Comparison of ENCODE assay signal across 1 cellular context in the genomic region with DNA sequence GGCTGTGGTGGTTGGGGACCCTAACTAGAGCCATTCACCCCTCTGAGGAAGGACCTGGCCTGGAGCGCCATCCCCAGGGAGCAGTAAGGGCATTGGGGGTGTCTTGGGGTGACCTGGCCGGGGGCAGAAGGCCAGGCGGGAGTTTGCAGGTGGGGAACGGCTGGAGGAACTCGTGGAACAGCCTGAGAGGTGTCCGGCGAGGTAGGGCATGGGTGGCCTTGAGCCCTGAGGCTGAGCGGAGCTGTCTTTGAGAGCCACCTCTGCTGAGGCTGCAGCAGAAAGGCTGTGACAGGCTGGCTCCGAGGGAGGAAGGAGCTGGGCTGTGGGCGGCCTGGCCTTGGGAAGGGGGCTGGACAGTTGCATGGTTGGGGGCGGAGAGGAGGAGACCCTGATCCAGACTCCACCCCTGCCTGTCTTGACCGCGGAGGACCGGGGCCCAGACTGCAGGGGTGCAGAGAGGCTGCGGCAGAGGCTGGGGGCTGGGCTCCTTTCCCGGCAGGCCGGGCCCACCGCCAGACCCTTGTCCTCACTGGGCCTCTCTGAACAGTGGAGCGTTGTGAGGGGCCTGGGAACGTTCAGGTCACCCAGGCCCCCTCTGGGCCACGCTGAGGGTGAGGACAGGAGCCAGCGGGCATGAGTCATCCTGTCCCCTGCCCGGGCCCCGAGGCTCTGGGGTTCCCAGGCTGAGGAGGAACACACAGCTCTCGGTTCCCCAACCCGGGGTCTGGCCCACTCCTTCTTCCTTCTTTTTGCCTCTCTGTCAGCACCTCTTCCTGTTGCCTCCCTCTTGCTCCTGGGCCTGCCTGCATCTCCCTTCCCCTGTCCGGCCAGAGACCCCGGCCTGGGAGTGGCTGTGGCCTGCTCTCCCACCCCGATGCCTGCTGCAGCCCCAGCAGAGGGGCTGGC.
TF ChIP-seq lines count a peak whose summit lies in the region.

No MANE protein-coding gene starts in this region.

TF ChIP-seq in HepG2, 621 proteins besides CTCF, POLR2A, EP300 and RAD21 (continued from another document and continues in another):
- TF ChIP-seq, protein P1, sequence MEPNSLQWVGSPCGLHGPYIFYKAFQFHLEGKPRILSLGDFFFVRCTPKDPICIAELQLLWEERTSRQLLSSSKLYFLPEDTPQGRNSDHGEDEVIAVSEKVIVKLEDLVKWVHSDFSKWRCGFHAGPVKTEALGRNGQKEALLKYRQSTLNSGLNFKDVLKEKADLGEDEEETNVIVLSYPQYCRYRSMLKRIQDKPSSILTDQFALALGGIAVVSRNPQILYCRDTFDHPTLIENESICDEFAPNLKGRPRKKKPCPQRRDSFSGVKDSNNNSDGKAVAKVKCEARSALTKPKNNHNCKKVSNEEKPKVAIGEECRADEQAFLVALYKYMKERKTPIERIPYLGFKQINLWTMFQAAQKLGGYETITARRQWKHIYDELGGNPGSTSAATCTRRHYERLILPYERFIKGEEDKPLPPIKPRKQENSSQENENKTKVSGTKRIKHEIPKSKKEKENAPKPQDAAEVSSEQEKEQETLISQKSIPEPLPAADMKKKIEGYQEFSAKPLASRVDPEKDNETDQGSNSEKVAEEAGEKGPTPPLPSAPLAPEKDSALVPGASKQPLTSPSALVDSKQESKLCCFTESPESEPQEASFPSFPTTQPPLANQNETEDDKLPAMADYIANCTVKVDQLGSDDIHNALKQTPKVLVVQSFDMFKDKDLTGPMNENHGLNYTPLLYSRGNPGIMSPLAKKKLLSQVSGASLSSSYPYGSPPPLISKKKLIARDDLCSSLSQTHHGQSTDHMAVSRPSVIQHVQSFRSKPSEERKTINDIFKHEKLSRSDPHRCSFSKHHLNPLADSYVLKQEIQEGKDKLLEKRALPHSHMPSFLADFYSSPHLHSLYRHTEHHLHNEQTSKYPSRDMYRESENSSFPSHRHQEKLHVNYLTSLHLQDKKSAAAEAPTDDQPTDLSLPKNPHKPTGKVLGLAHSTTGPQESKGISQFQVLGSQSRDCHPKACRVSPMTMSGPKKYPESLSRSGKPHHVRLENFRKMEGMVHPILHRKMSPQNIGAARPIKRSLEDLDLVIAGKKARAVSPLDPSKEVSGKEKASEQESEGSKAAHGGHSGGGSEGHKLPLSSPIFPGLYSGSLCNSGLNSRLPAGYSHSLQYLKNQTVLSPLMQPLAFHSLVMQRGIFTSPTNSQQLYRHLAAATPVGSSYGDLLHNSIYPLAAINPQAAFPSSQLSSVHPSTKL (CRISPR knock-in tag; IDR thresholded peaks at IDR 0.05): peak; percentile 87
- TF ChIP-seq ETV5 (CRISPR knock-in tag; IDR thresholded peaks at IDR 0.05; ENCODE audit: borderline replicate concordance) (peak; percentile 63), YEATS2 (CRISPR knock-in tag; IDR thresholded peaks at IDR 0.05; ENCODE audit: borderline replicate concordance) (peak; percentile 61), TFDP2 (CRISPR knock-in tag; IDR thresholded peaks at IDR 0.05) (peak; percentile 26; the same call in 1 of the 2 replicates), NFKBIZ (CRISPR knock-in tag; IDR thresholded peaks at IDR 0.05) (peak; percentile 68; the same call in 1 of the 2 replicates), PTBP1 (IDR thresholded peaks at IDR 0.05; ENCODE audit: low read depth, low read length, poor library complexity, severe bottlenecking) (peak; percentile 24), CHD2 (IDR thresholded peaks at IDR 0.05; ENCODE audit: low read depth, low read length) (no peak), PAF1 (CRISPR knock-in tag; IDR thresholded peaks at IDR 0.05) (no peak), FOXP1 (IDR thresholded peaks at IDR 0.05) (no peak), FOXP1 (CRISPR knock-in tag; IDR thresholded peaks at IDR 0.05) (0 out of 2 replicates have a peak, but pooled peaks have one; percentile 8), GATAD1 (CRISPR knock-in tag; IDR thresholded peaks at IDR 0.05) (peak; percentile 56; the same call in 1 of the 2 replicates), NR0B2 (CRISPR knock-in tag; IDR thresholded peaks at IDR 0.05) (no peak), ZNF207 (IDR thresholded peaks at IDR 0.05; ENCODE audit: borderline replicate concordance) (no peak), SAFB2 (CRISPR knock-in tag; IDR thresholded peaks at IDR 0.05; ENCODE audit: borderline replicate concordance, low read depth) (no peak), THAP11 (CRISPR knock-in tag; IDR thresholded peaks at IDR 0.05) (peak; percentile 64; the same call in 1 of the 2 replicates), GTF3A (CRISPR knock-in tag; conservative IDR thresholded peaks at IDR 0.05) (no peak), NR2F2 (IDR thresholded peaks at IDR 0.05; ENCODE audit: borderline replicate concordance, low read depth) (no peak), BORCS8-MEF2B (CRISPR knock-in tag; IDR thresholded peaks at IDR 0.05) (peak; percentile 59; the same call in 1 of the 2 replicates), PCBP1 (IDR thresholded peaks at IDR 0.05; ENCODE audit: borderline replicate concordance, low read depth, low read length) (peak; percentile 87; the same call in 1 of the 2 replicates), RARG (CRISPR knock-in tag; IDR thresholded peaks at IDR 0.05; ENCODE audit: low read depth) (no peak), HNF4A (CRISPR knock-in tag; IDR thresholded peaks at IDR 0.05) (peak; percentile 73), JDP2 (CRISPR knock-in tag; IDR thresholded peaks at IDR 0.05; ENCODE audit: borderline replicate concordance) (no peak), NFRKB (IDR thresholded peaks at IDR 0.05) (no peak), FOXK1 (CRISPR knock-in tag; IDR thresholded peaks at IDR 0.05; ENCODE audit: borderline replicate concordance, low read depth) (no peak), MED1 (CRISPR knock-in tag; IDR thresholded peaks at IDR 0.05) (peak; percentile 82), MTF1 (CRISPR knock-in tag; IDR thresholded peaks at IDR 0.05) (no peak), ZNF337 (CRISPR knock-in tag; IDR thresholded peaks at IDR 0.05; ENCODE audit: borderline replicate concordance, low read depth) (peak; percentile 48; the same call in 1 of the 2 replicates), HDAC6 (IDR thresholded peaks at IDR 0.05; ENCODE audit: low read depth, low read length) (no peak), ZNF7 (CRISPR knock-in tag; IDR thresholded peaks at IDR 0.05) (no peak)
- TF ChIP-seq, protein P2, sequence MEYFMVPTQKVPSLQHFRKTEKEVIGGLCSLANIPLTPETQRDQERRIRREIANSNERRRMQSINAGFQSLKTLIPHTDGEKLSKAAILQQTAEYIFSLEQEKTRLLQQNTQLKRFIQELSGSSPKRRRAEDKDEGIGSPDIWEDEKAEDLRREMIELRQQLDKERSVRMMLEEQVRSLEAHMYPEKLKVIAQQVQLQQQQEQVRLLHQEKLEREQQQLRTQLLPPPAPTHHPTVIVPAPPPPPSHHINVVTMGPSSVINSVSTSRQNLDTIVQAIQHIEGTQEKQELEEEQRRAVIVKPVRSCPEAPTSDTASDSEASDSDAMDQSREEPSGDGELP (IDR thresholded peaks at IDR 0.05; ENCODE audit: borderline replicate concordance, low read depth): peak; percentile 54; the same call in 1 of the 2 replicates
- TF ChIP-seq, protein P3, sequence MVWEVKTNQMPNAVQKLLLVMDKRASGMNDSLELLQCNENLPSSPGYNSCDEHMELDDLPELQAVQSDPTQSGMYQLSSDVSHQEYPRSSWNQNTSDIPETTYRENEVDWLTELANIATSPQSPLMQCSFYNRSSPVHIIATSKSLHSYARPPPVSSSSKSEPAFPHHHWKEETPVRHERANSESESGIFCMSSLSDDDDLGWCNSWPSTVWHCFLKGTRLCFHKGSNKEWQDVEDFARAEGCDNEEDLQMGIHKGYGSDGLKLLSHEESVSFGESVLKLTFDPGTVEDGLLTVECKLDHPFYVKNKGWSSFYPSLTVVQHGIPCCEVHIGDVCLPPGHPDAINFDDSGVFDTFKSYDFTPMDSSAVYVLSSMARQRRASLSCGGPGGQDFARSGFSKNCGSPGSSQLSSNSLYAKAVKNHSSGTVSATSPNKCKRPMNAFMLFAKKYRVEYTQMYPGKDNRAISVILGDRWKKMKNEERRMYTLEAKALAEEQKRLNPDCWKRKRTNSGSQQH (CRISPR knock-in tag; IDR thresholded peaks at IDR 0.05; ENCODE audit: low read depth): no peak
- TF ChIP-seq, protein P4, sequence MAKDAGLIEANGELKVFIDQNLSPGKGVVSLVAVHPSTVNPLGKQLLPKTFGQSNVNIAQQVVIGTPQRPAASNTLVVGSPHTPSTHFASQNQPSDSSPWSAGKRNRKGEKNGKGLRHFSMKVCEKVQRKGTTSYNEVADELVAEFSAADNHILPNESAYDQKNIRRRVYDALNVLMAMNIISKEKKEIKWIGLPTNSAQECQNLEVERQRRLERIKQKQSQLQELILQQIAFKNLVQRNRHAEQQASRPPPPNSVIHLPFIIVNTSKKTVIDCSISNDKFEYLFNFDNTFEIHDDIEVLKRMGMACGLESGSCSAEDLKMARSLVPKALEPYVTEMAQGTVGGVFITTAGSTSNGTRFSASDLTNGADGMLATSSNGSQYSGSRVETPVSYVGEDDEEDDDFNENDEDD (CRISPR knock-in tag; IDR thresholded peaks at IDR 0.05; ENCODE audit: borderline replicate concordance): peak; percentile 30; the same call in 1 of the 2 replicates
- TF ChIP-seq, protein P5, sequence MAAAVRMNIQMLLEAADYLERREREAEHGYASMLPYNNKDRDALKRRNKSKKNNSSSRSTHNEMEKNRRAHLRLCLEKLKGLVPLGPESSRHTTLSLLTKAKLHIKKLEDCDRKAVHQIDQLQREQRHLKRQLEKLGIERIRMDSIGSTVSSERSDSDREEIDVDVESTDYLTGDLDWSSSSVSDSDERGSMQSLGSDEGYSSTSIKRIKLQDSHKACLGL (CRISPR knock-in tag; IDR thresholded peaks at IDR 0.05): peak; percentile 23; the same call in 1 of the 2 replicates
- TF ChIP-seq, protein P6, sequence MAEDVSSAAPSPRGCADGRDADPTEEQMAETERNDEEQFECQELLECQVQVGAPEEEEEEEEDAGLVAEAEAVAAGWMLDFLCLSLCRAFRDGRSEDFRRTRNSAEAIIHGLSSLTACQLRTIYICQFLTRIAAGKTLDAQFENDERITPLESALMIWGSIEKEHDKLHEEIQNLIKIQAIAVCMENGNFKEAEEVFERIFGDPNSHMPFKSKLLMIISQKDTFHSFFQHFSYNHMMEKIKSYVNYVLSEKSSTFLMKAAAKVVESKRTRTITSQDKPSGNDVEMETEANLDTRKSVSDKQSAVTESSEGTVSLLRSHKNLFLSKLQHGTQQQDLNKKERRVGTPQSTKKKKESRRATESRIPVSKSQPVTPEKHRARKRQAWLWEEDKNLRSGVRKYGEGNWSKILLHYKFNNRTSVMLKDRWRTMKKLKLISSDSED (CRISPR knock-in tag; IDR thresholded peaks at IDR 0.05): no peak
- TF ChIP-seq, protein P7, sequence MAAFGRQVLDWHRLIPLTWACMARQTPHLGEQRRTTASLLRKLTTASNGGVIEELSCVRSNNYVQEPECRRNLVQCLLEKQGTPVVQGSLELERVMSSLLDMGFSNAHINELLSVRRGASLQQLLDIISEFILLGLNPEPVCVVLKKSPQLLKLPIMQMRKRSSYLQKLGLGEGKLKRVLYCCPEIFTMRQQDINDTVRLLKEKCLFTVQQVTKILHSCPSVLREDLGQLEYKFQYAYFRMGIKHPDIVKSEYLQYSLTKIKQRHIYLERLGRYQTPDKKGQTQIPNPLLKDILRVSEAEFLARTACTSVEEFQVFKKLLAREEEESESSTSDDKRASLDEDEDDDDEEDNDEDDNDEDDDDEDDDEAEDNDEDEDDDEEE (CRISPR knock-in tag; IDR thresholded peaks at IDR 0.05): 0 out of 2 replicates have a peak, but pooled peaks have one; percentile 63
- TF ChIP-seq, protein P8, sequence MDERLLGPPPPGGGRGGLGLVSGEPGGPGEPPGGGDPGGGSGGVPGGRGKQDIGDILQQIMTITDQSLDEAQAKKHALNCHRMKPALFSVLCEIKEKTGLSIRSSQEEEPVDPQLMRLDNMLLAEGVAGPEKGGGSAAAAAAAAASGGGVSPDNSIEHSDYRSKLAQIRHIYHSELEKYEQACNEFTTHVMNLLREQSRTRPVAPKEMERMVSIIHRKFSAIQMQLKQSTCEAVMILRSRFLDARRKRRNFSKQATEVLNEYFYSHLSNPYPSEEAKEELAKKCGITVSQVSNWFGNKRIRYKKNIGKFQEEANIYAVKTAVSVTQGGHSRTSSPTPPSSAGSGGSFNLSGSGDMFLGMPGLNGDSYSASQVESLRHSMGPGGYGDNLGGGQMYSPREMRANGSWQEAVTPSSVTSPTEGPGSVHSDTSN (CRISPR knock-in tag; IDR thresholded peaks at IDR 0.05): no peak
